Comparison of ENCODE assay signal across 10 cellular contexts in the genomic region with DNA sequence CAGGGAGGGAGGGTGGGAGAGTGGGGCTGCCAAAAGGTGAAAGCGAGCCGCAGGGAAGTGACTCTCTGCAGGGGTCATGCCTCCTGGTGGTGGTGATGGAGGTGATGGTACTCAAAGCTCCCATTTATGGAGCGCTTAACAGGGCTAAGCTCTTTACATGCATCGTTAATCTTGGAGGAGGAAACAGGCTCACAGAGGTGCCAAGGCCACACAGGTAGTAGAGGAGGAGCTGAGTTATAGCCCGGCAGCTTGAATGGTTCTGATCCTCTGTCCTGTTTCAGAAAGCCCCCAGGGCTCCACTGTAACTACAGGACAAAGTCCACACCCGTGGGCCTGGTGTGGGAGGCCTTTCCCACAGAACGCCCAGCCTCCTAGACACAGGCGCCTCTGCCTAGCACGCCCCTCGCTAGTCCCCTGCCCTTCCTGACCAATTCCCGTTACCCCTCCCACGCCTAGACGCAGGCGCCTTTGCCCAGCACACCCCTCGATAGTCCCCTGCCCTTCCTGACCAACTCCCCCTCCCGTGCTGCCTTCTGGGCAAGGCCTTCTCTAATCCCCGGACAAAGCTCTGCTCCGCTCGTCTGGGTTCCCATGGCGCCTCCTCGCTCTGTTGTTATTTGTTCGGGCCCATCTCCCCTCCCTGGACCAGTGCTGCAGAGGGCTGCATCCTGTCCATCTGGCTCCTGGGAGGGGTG. TPM values are rescaled to one million over a fixed set of nuclear protein-coding genes. Genes with fewer than 3 reads are reported as not detected.
DNase-seq lines count a peak whose midpoint lies in the region; ATAC-seq and TF ChIP-seq lines count a peak whose summit lies in the region.
"Had no signal": no experiment of that assay in that cellular context is flagged by ENCODE, and none has a peak within 500 bp of the region (broad histone marks: within the 10 kb centered on the region; RNA-seq: fewer than 3 reads in every experiment).

No MANE protein-coding gene starts in this region.

- dilution Hi-C loops in mammary epithelial cell (cut with HindIII; ENCODE audit: low sequenced_read_pairs): no loop called here

- H3K9ac ChIP-seq in mammary epithelial cell (ENCODE audit: insufficient read depth, low read length): no peak overlapping the region
- peak overlapping the region; percentile 38 for H3K9ac ChIP-seq in mucosa of stomach (ENCODE audit: low read length)

- no peak overlapping the region for H3K27ac ChIP-seq in mammary epithelial cell (ENCODE audit: insufficient read depth, low read depth, low read length)
- H3K27ac ChIP-seq in testis: no peak overlapping the region
- H3K27ac ChIP-seq: epithelial cell of prostate had no signal

- TF ChIP-seq POLR2A in testis (IDR thresholded peaks at IDR 0.05): no peak

- peaks cover 39% of the 10 kb centered on the region for H3K4me1 ChIP-seq in mammary epithelial cell (ENCODE audit: insufficient read depth, low read length)
- peaks cover 72% of the 10 kb centered on the region for H3K4me1 ChIP-seq in mucosa of stomach (ENCODE audit: control insufficient read depth, insufficient read depth, low read length)
- peaks cover 49% of the 10 kb centered on the region for H3K4me1 ChIP-seq in testis

- H2AFZ ChIP-seq in mammary epithelial cell (ENCODE audit: low read depth, low read length): no peak overlapping the region

- H3K9me3 ChIP-seq in mammary epithelial cell (replicated peaks; ENCODE audit: insufficient read depth, low read length): no peaks in the 10 kb centered on the region
- H3K9me3 ChIP-seq in mucosa of stomach (ENCODE audit: control insufficient read depth, low read length): no peaks in the 10 kb centered on the region
- H3K9me3 ChIP-seq in testis: no peaks in the 10 kb centered on the region

- H3K36me3 ChIP-seq in mammary epithelial cell (ENCODE audit: insufficient read depth, low read length): no peaks in the 10 kb centered on the region
- H3K36me3 ChIP-seq in mucosa of stomach (ENCODE audit: control insufficient read depth, insufficient read depth, low read length): no peaks in the 10 kb centered on the region
- no peaks in the 10 kb centered on the region for H3K36me3 ChIP-seq in testis (ENCODE audit: low read depth, missing control alignments)

- CTCF ChIA-PET in mammary epithelial cell (lab: Charles Lee; ENCODE audit: low non-redundant PET): no interaction called here

- 57% methylated on average over 6 of the region's 22 CpGs for WGBS in mammary epithelial cell (ENCODE audit: low coverage, missing lambda C conversion rate)
- WGBS in testis, 2 donors: 53 to 62% methylated on average over 22 of the region's 22 CpGs

- no peak overlapping the region for H3K4me3 ChIP-seq in mammary epithelial cell (replicated peaks in 1 of 3; ENCODE audit: insufficient read depth in 1 of 3, low read depth in 2 of 3, low read length in 3 of 3)
- H3K4me3 ChIP-seq in mucosa of stomach (ENCODE audit: low read length): no peak overlapping the region
- H3K4me3 ChIP-seq in testis: no peak overlapping the region

- H3K4me2 ChIP-seq in mammary epithelial cell (ENCODE audit: insufficient read depth, low read depth, low read length): peak overlapping the region; percentile 64

- BruUV-seq in mammary epithelial cell (replicated peaks; lab: Mats Ljungman, UMichigan): no TSS peak

- in situ Hi-C loops in mammary epithelial cell (cut with MboI; ENCODE audit: low sequenced_read_pairs in 2 of 2): no loop called here

- intact Hi-C loops in mammary epithelial cell (cut with micrococcal nuclease): no loop called here
- intact Hi-C loops in testis (cut with DNase I; ENCODE audit: low total_unique reads): no loop called here

- DNase-seq in COLO668 (lab: John Stamatoyannopoulos, UW; ENCODE audit: unreplicated experiment) (peak; percentile 86), NCI-H1417 (lab: John Stamatoyannopoulos, UW) (peak; percentile 80 to 93 (median 89)), mammary epithelial cell (no peak), NCI-H226 (no peak), HuH-7 (ENCODE audit: low spot score) (no peak), testis (no peak)
- DNase-seq: T-helper 9 cell had no signal

- no peaks in the 10 kb centered on the region for H4K20me1 ChIP-seq in mammary epithelial cell (ENCODE audit: insufficient read depth, low read length)

- TF ChIP-seq CTCF in mammary epithelial cell (conservative IDR thresholded peaks at IDR 0.05 in 1 of 2, IDR thresholded peaks at IDR 0.05 in 1 of 2; ENCODE audit: extremely low read depth in 1 of 2, insufficient read depth in 1 of 2, low read depth in 1 of 2, low read length in 2 of 2) (peak in 1 of 2 donors; percentile 17), testis (IDR thresholded peaks at IDR 0.05) (no peak)

- H3K27me3 ChIP-seq in mammary epithelial cell (ENCODE audit: insufficient read depth, low read length) (no peaks in the 10 kb centered on the region), mucosa of stomach (ENCODE audit: control insufficient read depth, insufficient read depth, low read length) (no peaks in the 10 kb centered on the region), testis (no peaks in the 10 kb centered on the region)

- H3K79me2 ChIP-seq in mammary epithelial cell (ENCODE audit: insufficient read depth, low read length): peaks cover 95% of the 10 kb centered on the region

- ATAC-seq in HG02623 (IDR thresholded peaks at IDR 0.05; ENCODE audit: unreplicated experiment): no peak

RNA-seq across cellular contexts. Expression of gene PPP1R37, which starts 10.8 kb away (rescaled TPM):
- total RNA-seq in mammary epithelial cell (10 to 100 TPM; 32.9 to 48.0 TPM), testis (10 to 100 TPM; 82.5 to 83.0 TPM)
- polyA plus RNA-seq in mammary epithelial cell (15.2 TPM), testis (ENCODE audit: insufficient read depth, low read depth, low replicate concordance) (28.5 TPM)
- polyA minus RNA-seq in mammary epithelial cell: 15.8 TPM

RNA-seq across cellular contexts. Expression of gene GEMIN7, which starts 24.7 kb away (rescaled TPM):
- total RNA-seq in mammary epithelial cell: 10 to 100 TPM in 1 of 2 donors, 1 to 10 TPM in 1; 9.5 to 18.6 TPM
- 41.3 TPM for polyA plus RNA-seq in mammary epithelial cell
- polyA minus RNA-seq in mammary epithelial cell: 4.1 TPM
- 10 to 100 TPM in 1 of 2 donors, 1 to 10 TPM in 1; 7.6 to 13.5 TPM for total RNA-seq in testis
- 9.7 TPM for polyA plus RNA-seq in testis (ENCODE audit: insufficient read depth, low read depth, low replicate concordance)

RNA-seq across cellular contexts. Expression of gene ZNF296, which starts 27.5 kb away (rescaled TPM):
- under 1 TPM in 1 of 2 donors, not detected in 1; 0.66 TPM for total RNA-seq in mammary epithelial cell
- 0.22 TPM for polyA plus RNA-seq in mammary epithelial cell
- polyA minus RNA-seq in mammary epithelial cell: 0.41 TPM
- 1 to 10 TPM; 5.8 to 6.7 TPM for total RNA-seq in testis
- polyA plus RNA-seq in testis (ENCODE audit: insufficient read depth, low read depth, low replicate concordance): 3.0 TPM

RNA-seq across cellular contexts. Expression of gene NKPD1, which starts 57.0 kb away (rescaled TPM):
- total RNA-seq in mammary epithelial cell (1 to 10 TPM in 1 of 2 donors, under 1 TPM in 1; 0.92 to 1.8 TPM), testis (1 to 10 TPM; 1.3 to 4.2 TPM)
- polyA plus RNA-seq in mammary epithelial cell (0.79 TPM), testis (ENCODE audit: insufficient read depth, low read depth, low replicate concordance) (1.0 TPM)
- polyA minus RNA-seq in mammary epithelial cell: 2.8 TPM

Comparison
In these comparisons a context has a peak if more than half of its experiments do, and no peak if none do; other contexts are left out.
1. DNase-seq: peak in COLO668 (single experiment) and NCI-H1417 (3 of 3); none in mammary epithelial cell (single experiment), NCI-H226 (single experiment), HuH-7 (single experiment) and testis (single experiment).
2. RNA of gene ZNF296, which starts 27.5 kb away (total RNA-seq): 5.8 to 6.7 TPM in testis; 0.66 TPM in mammary epithelial cell; every median in the first group is over 4 times any median in the second.